Comparison of ENCODE assay signal across 24 cellular contexts in genomic region chr11:130600616-130601015, GRCh38.
DNase-seq lines count a peak whose midpoint lies in the region; ATAC-seq, FAIRE-seq and TF ChIP-seq lines count a peak whose summit lies in the region.
"Had no signal": no experiment of that assay in that cellular context is flagged by ENCODE, and none has a peak within 500 bp of the region (broad histone marks: within the 10 kb centered on the region; RNA-seq: fewer than 3 reads in every experiment).

No MANE protein-coding gene starts in this region.

- H3K27me3 ChIP-seq in left ventricle myocardium inferior (ENCODE audit: low read depth) (no peaks in the 10 kb centered on the region), esophagus muscularis mucosa (no peaks in the 10 kb centered on the region), small intestine (ENCODE audit: control insufficient read depth in 2 of 2, insufficient read depth in 2 of 2, low read length in 2 of 2) (no peaks in the 10 kb centered on the region)
- H3K27me3 ChIP-seq: BLaER1 treated with 17β-estradiol and CSF1 and Interleukin-3, amounts not matched to agents 10 nM and 100 nM; gastrocnemius medialis had no signal

- peaks cover 36% of the 10 kb centered on the region for H3K4me1 ChIP-seq in left ventricle myocardium inferior
- H3K4me1 ChIP-seq in esophagus muscularis mucosa, result peaks cover 34 to 51% (median 42%) of the 10 kb centered on the region in 4 donors
- no peaks in the 10 kb centered on the region for H3K4me1 ChIP-seq in small intestine (ENCODE audit: control insufficient read depth in 2 of 2, insufficient read depth in 1 of 2, low read depth in 1 of 2, low read length in 1 of 2)
- H3K4me1 ChIP-seq: Caco-2, prostate gland had no signal

- H3K36me3 Mint-ChIP-seq in neural crest cell (ENCODE audit: low read depth), result no peaks in the 10 kb centered on the region
- no peaks in the 10 kb centered on the region for H3K36me3 Mint-ChIP-seq in glutamatergic neuron (ENCODE audit: unreplicated experiment)
- no peaks in the 10 kb centered on the region for H3K36me3 Mint-ChIP-seq in progenitor cell of endocrine pancreas (ENCODE audit: insufficient read depth)
- H3K36me3 Mint-ChIP-seq: natural killer cell had no signal

- ATAC-seq in Right ventricle myocardium inferior, result no peak
- ATAC-seq: HepG2; natural killer cell; stimulated activated naive CD8-positive, alpha-beta T cell treated with anti-CD3 and anti-CD28 coated beads, Interleukin-15, Interleukin-2, amounts not matched to agents 100 U/mL and 50 U/mL, for 24 hours had no signal

- H3K9me3 Mint-ChIP-seq in neural crest cell, result peaks cover 3% of the 10 kb centered on the region
- H3K9me3 Mint-ChIP-seq in glutamatergic neuron (ENCODE audit: unreplicated experiment), result peaks cover 2% of the 10 kb centered on the region
- peaks cover 4% of the 10 kb centered on the region for H3K9me3 Mint-ChIP-seq in progenitor cell of endocrine pancreas (ENCODE audit: low read depth)
- H3K9me3 Mint-ChIP-seq: natural killer cell had no signal

- H3K27me3 Mint-ChIP-seq in neural crest cell (ENCODE audit: low read depth) (no peaks in the 10 kb centered on the region), glutamatergic neuron (ENCODE audit: unreplicated experiment) (no peaks in the 10 kb centered on the region), progenitor cell of endocrine pancreas (peaks cover 3% of the 10 kb centered on the region)

- H3K4me3 Mint-ChIP-seq in neural crest cell, result no peak overlapping the region
- H3K4me3 Mint-ChIP-seq in glutamatergic neuron (ENCODE audit: unreplicated experiment), result no peak overlapping the region
- H3K4me3 Mint-ChIP-seq in progenitor cell of endocrine pancreas (ENCODE audit: low read depth), result no peak overlapping the region
- H3K4me3 Mint-ChIP-seq: natural killer cell had no signal

- 53% methylated on average over 5 of the region's 5 CpGs for WGBS in esophagus muscularis mucosa
- WGBS in small intestine, 3 donors, result 73 to 84% (median 84%) methylated on average over 5 of the region's 5 CpGs

- H3K4me3 ChIP-seq in left ventricle myocardium inferior (no peak overlapping the region), esophagus muscularis mucosa (no peak overlapping the region), small intestine (ENCODE audit: low read depth in 1 of 2, low read length in 2 of 2) (no peak overlapping the region)
- H3K4me3 ChIP-seq: BLaER1 treated with 17β-estradiol and CSF1 and Interleukin-3, amounts not matched to agents 10 nM and 100 nM; gastrocnemius medialis; prostate gland had no signal

- H3K27ac Mint-ChIP-seq in neural crest cell (ENCODE audit: unreplicated experiment) (peak overlapping the region; percentile 68), glutamatergic neuron (ENCODE audit: unreplicated experiment) (no peak overlapping the region), progenitor cell of endocrine pancreas (no peak overlapping the region)
- H3K27ac Mint-ChIP-seq: natural killer cell had no signal

- no peaks in the 10 kb centered on the region for H3K9me3 ChIP-seq in left ventricle myocardium inferior (replicated peaks)
- no peaks in the 10 kb centered on the region for H3K9me3 ChIP-seq in esophagus muscularis mucosa
- H3K9me3 ChIP-seq in small intestine (ENCODE audit: control insufficient read depth, low read depth), result no peaks in the 10 kb centered on the region
- H3K9me3 ChIP-seq: Caco-2, gastrocnemius medialis, prostate gland had no signal

- H3K4me1 Mint-ChIP-seq in neural crest cell (peaks cover 26% of the 10 kb centered on the region), glutamatergic neuron (ENCODE audit: low read depth, unreplicated experiment) (no peaks in the 10 kb centered on the region), progenitor cell of endocrine pancreas (ENCODE audit: low read depth) (peaks cover 9% of the 10 kb centered on the region)
- H3K4me1 Mint-ChIP-seq: natural killer cell had no signal

- DNase-seq in left ventricle myocardium inferior, result no peak
- DNase-seq in Right ventricle myocardium inferior (ENCODE audit: missing footprints), result no peak
- DNase-seq in esophagus muscularis mucosa (ENCODE audit: extremely low spot score), result no peak
- DNase-seq in neural crest cell (ENCODE audit: low read depth, low spot score), result no peak
- DNase-seq in glutamatergic neuron, result no peak
- DNase-seq in stimulated activated CD4-positive, alpha-beta T cell treated with anti-CD3 and anti-CD28 coated beads, Interleukin-2, amount 100 ng/mL, for 48 hours, result no peak
- no peak for DNase-seq in small intestine
- no peak for DNase-seq in progenitor cell of endocrine pancreas (ENCODE audit: low spot score, unreplicated experiment)
- DNase-seq: activated CD4-positive, CD25-positive, alpha-beta regulatory T cell treated with anti-CD3 and anti-CD28 coated beads, Interleukin-2, amount 50 U/mL, for 72 hours; activated T-cell treated with anti-CD3 and anti-CD28 coated beads, Interleukin-2, amount 50 U/mL, for 1 hour; Caco-2; DND-41; natural killer cell; NCI-H1092 treated with DMSO at 0.1 percent for 48 hours; NCI-H2029 treated with DMSO at 0.1 percent for 48 hours; NCI-H82; stimulated activated CD4-positive, alpha-beta T cell treated with anti-CD3 and anti-CD28 coated beads, Interleukin-4, amount 100 ng/mL, for 4 hours; stimulated activated naive CD8-positive, alpha-beta T cell treated with anti-CD3 and anti-CD28 coated beads, Interleukin-15, Interleukin-2, amounts not matched to agents 100 U/mL and 50 U/mL, for 24 hours had no signal

- no peak for TF ChIP-seq EP300 in esophagus muscularis mucosa (IDR thresholded peaks at IDR 0.05)

- no peak for TF ChIP-seq CTCF in left ventricle myocardium inferior (IDR thresholded peaks at IDR 0.05; ENCODE audit: borderline replicate concordance)
- no peak for TF ChIP-seq CTCF in esophagus muscularis mucosa (IDR thresholded peaks at IDR 0.05)
- TF ChIP-seq CTCF in neural crest cell (conservative IDR thresholded peaks at IDR 0.05), result no peak
- no peak for TF ChIP-seq CTCF in glutamatergic neuron (IDR thresholded peaks at IDR 0.05; ENCODE audit: partially characterized antibody, unreplicated experiment)
- TF ChIP-seq CTCF in progenitor cell of endocrine pancreas (IDR thresholded peaks at IDR 0.05; ENCODE audit: unreplicated experiment), result no peak

- H3K36me3 ChIP-seq in left ventricle myocardium inferior (no peaks in the 10 kb centered on the region), esophagus muscularis mucosa (no peaks in the 10 kb centered on the region), small intestine (ENCODE audit: control insufficient read depth in 2 of 2, insufficient read depth in 2 of 2, low read length in 2 of 2) (no peaks in the 10 kb centered on the region)
- H3K36me3 ChIP-seq: BLaER1 treated with 17β-estradiol and CSF1 and Interleukin-3, amounts not matched to agents 10 nM and 100 nM; gastrocnemius medialis; prostate gland had no signal

- no peak for TF ChIP-seq POLR2A in esophagus muscularis mucosa (IDR thresholded peaks at IDR 0.05; ENCODE audit: low read depth)

- intact Hi-C loops in left ventricle myocardium inferior (cut with micrococcal nuclease) (loop anchor here (10.0 kb wide), 1 partner anchor 156 kb away; the partner anchor contains the start of gene ADAMTS15), Right ventricle myocardium inferior (cut with DNase I) (loop anchor here (5.0 kb wide), 1 partner anchor 78 kb away; no protein-coding TSS in a partner anchor), esophagus muscularis mucosa (cut with DNase I) (no loop called here)

- H3K27ac ChIP-seq in left ventricle myocardium inferior (replicated peaks), result peak overlapping the region; percentile 66
- H3K27ac ChIP-seq in esophagus muscularis mucosa (replicated peaks in 1 of 4), result peak overlapping the region; percentile 24 to 73 (median 68)
- peak overlapping the region in 1 of 2 donors; percentile 56 for H3K27ac ChIP-seq in small intestine (ENCODE audit: low read depth in 1 of 2, low read length in 1 of 2)
- H3K27ac ChIP-seq: epithelial cell of prostate, prostate gland had no signal

- FAIRE-seq in small intestine (lab: Jason Lieb, UNC), result no peak
- FAIRE-seq: GM12891, HepG2 had no signal
